6 cellular contexts compared by ENCODE assay signal in the genomic region with DNA sequence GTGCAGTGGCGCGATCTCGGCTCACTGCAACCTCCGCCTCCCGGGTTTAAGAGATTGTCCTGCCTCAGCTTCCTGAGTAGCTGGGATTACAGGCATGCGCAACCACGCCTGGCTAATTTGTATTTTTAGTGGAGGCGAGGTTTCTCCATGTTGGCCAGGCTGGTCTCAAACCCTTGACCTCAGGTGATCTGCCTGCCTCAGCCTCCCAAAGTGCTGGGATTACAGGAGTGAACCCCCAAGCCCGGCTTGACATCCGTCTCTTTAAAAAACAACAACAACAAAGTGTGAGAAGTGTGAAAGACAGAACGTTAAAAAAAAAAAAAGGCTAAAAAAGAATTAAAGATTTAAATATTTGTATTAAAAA. TPM values are rescaled to one million over a fixed set of nuclear protein-coding genes. Genes with fewer than 3 reads are reported as not detected.
DNase-seq lines count a peak whose midpoint lies in the region; ATAC-seq and TF ChIP-seq lines count a peak whose summit lies in the region.
"Not testable (repeated sequence)": the region's sequence is repeated elsewhere in the genome, so short reads cannot be mapped to it uniquely, and the experiment has no call there.

No MANE protein-coding gene starts in this region.

- H3K27ac ChIP-seq in SU-DHL-6 (ENCODE audit: low read depth, low read length); thymus (ENCODE audit: low read depth): not testable (repeated sequence)
- peak overlapping the region; percentile 51 to 90 (median 88) for H3K27ac ChIP-seq in gastroesophageal sphincter

- TF ChIP-seq EP300 in gastroesophageal sphincter (IDR thresholded peaks at IDR 0.05): not testable (repeated sequence)

- not testable (repeated sequence) for H3F3A ChIP-seq in SU-DHL-6 (ENCODE audit: insufficient read depth)

- H3K4me2 ChIP-seq in SU-DHL-6 (ENCODE audit: low read depth, low read length, poor library complexity, severe bottlenecking): peak overlapping the region; percentile 86

- H3K9me3 ChIP-seq in ES-I3 (ENCODE audit: control insufficient read depth, insufficient read depth, low read length); SU-DHL-6 (ENCODE audit: insufficient read depth, low read length); gastroesophageal sphincter; thymus (ENCODE audit: control insufficient read depth): not testable (repeated sequence)

- WGBS in gastroesophageal sphincter (ENCODE audit: low coverage in 1 of 2), 2 donors: 0 to 57% methylated on average over 1 to 6 of the region's 11 CpGs
- 90% methylated on average over 11 of the region's 11 CpGs for WGBS in thymus

- DNase-seq in astrocyte of the spinal cord (ENCODE audit: low read depth, low spot score); nephron progenitor cell: not testable (repeated sequence)

- H3K4me1 ChIP-seq in ES-I3 (ENCODE audit: insufficient read depth, low read length); thymus (ENCODE audit: control insufficient read depth, insufficient read depth, low read length): not testable (repeated sequence)
- H3K4me1 ChIP-seq in gastroesophageal sphincter: peaks cover 0 to 59% (median 28%) of the 10 kb centered on the region in 3 donors

- H2AFZ ChIP-seq in SU-DHL-6 (ENCODE audit: low read depth, low read length, severe bottlenecking): not testable (repeated sequence)

- peaks cover 15% of the 10 kb centered on the region for H3K36me3 Mint-ChIP-seq in nephron progenitor cell (ENCODE audit: low read depth)

- H3K4me1 Mint-ChIP-seq in nephron progenitor cell: peaks cover 47% of the 10 kb centered on the region

- H3K9me3 Mint-ChIP-seq in nephron progenitor cell: not testable (repeated sequence)

- peaks cover 12% of the 10 kb centered on the region; the same call in 1 of the 2 replicates for H3K79me2 ChIP-seq in SU-DHL-6 (ENCODE audit: insufficient read depth, low read length)

- not testable (repeated sequence) for H3K9me2 ChIP-seq in SU-DHL-6 (replicated peaks; ENCODE audit: insufficient read depth, low read length)

- H3K4me3 ChIP-seq in SU-DHL-6 (ENCODE audit: insufficient read depth, low read length, poor library complexity, severe bottlenecking): not testable (repeated sequence)
- peak overlapping the region; percentile 97 for H3K4me3 ChIP-seq in astrocyte of the spinal cord (ENCODE audit: low read depth, low read length)
- peak overlapping the region; percentile 70 to 84 for H3K4me3 ChIP-seq in gastroesophageal sphincter
- peak overlapping the region; percentile 61 for H3K4me3 ChIP-seq in thymus (ENCODE audit: low read length)

- H4K20me1 ChIP-seq in SU-DHL-6 (ENCODE audit: low read depth, low read length): not testable (repeated sequence)

- peak overlapping the region; percentile 65; the same call in 1 of the 2 replicates for H3K9ac ChIP-seq in ES-I3 (ENCODE audit: low read depth, low read length)
- not testable (repeated sequence) for H3K9ac ChIP-seq in SU-DHL-6 (ENCODE audit: low read length)

- not testable (repeated sequence) for ATAC-seq in gastroesophageal sphincter

- in situ Hi-C loops in astrocyte of the spinal cord (cut with HindIII; ENCODE audit: low sequenced_read_pairs): not testable (repeated sequence)

- H3K27me3 ChIP-seq in SU-DHL-6 (ENCODE audit: low read length); gastroesophageal sphincter: not testable (repeated sequence)
- H3K27me3 ChIP-seq in thymus (ENCODE audit: control insufficient read depth, insufficient read depth): peaks cover 15% of the 10 kb centered on the region

- H3K36me3 ChIP-seq in ES-I3 (ENCODE audit: insufficient read depth, low read length); SU-DHL-6 (ENCODE audit: low read length); thymus (ENCODE audit: control insufficient read depth, insufficient read depth): not testable (repeated sequence)
- H3K36me3 ChIP-seq in gastroesophageal sphincter: peaks cover 0 to 10% of the 10 kb centered on the region in 2 donors

- peak overlapping the region; percentile 99 for H3K4me3 Mint-ChIP-seq in nephron progenitor cell

- H3K27ac Mint-ChIP-seq in nephron progenitor cell: peak overlapping the region; percentile 95

- TF ChIP-seq POLR2A in gastroesophageal sphincter (IDR thresholded peaks at IDR 0.05): not testable (repeated sequence)

- not testable (repeated sequence) for TF ChIP-seq CTCF in SU-DHL-6 (IDR thresholded peaks at IDR 0.05; ENCODE audit: insufficient read depth, low read length, poor library complexity, severe bottlenecking); astrocyte of the spinal cord (IDR thresholded peaks at IDR 0.05; ENCODE audit: low read depth, low read length); gastroesophageal sphincter (IDR thresholded peaks at IDR 0.05); nephron progenitor cell (IDR thresholded peaks at IDR 0.05)

- H3K27me3 Mint-ChIP-seq in nephron progenitor cell (ENCODE audit: low read depth, poor library complexity): not testable (repeated sequence)

RNA-seq across cellular contexts. Expression of gene NUCB1, which starts 0.7 kb away (rescaled TPM):
- 100 to 1,000 TPM; 188 to 326 (median 279) TPM for total RNA-seq in gastroesophageal sphincter
- 119 TPM for polyA plus RNA-seq in thymus

RNA-seq across cellular contexts. Expression of gene TULP2, which starts 0.8 kb away (rescaled TPM):
- total RNA-seq in gastroesophageal sphincter: 1 to 10 TPM in 1 of 4 donors, not detected in 3; 2.0 TPM
- polyA plus RNA-seq in thymus: 0.02 TPM

RNA-seq across cellular contexts. Expression of gene PPP1R15A, which starts 27.1 kb away (rescaled TPM):
- total RNA-seq in gastroesophageal sphincter: 10 to 100 TPM; 53.9 to 70.0 (median 60.9) TPM
- polyA plus RNA-seq in thymus: 40.0 TPM

RNA-seq across cellular contexts. Expression of gene PLEKHA4, which starts 31.0 kb away (rescaled TPM):
- total RNA-seq in gastroesophageal sphincter: 10 to 100 TPM; 11.4 to 29.2 (median 18.1) TPM
- 17.3 TPM for polyA plus RNA-seq in thymus

RNA-seq across cellular contexts. Expression of gene DHDH, which starts 34.1 kb away (rescaled TPM):
- total RNA-seq in gastroesophageal sphincter: under 1 TPM in 1 of 4 donors, not detected in 3; 0.81 TPM
- 1.0 TPM for polyA plus RNA-seq in thymus
